ENCODE assay signal across 20 cellular contexts in genomic region chr1:2476066-2476999, GRCh38. TPM values are rescaled to one million over a fixed set of nuclear protein-coding genes. Genes with fewer than 3 reads are reported as not detected.
A peak's percentile ranks its signal among the peaks of the same experiment; 100 is the strongest.
DNase-seq lines count a peak whose midpoint lies in the region; ATAC-seq and TF ChIP-seq lines count a peak whose summit lies in the region.
"Had no signal": no experiment of that assay in that cellular context is flagged by ENCODE, and none has a peak within 500 bp of the region (broad histone marks: within the 10 kb centered on the region; RNA-seq: fewer than 3 reads in every experiment).

Gene PLCH2, plus strand, starts transcription at chr1:2476289. Its CDS starts 300 bp downstream, at chr1:2476589.

- intact Hi-C loops in prostate gland (cut with DNase I): no loop called here

- H3K9ac ChIP-seq in BLaER1: no peak within 1 kb of the TSS

- H3K27ac ChIP-seq in BLaER1: peak within 1 kb of the TSS; percentile 27; the same call in 1 of the 2 replicates
- no peak within 1 kb of the TSS for H3K27ac ChIP-seq in HEK293 (ENCODE audit: extremely low read depth, low read depth, low read length)
- H3K27ac ChIP-seq in prostate gland: no peak within 1 kb of the TSS
- H3K27ac ChIP-seq: PC-9 had no signal

- H3K27me3 Mint-ChIP-seq in activated CD8-positive, alpha-beta T cell treated with anti-CD3 and anti-CD28 coated beads, Interleukin-2, amount 10 ng/mL, durations not matched to agents 7 days and 5 days (ENCODE audit: low read depth): no peaks in the 10 kb centered on the region
- H3K27me3 Mint-ChIP-seq in progenitor cell of endocrine pancreas: no peaks in the 10 kb centered on the region
- H3K27me3 Mint-ChIP-seq: activated CD4-positive, alpha-beta T cell treated with anti-CD3 and anti-CD28 coated beads for 36 hours; type B pancreatic cell had no signal

- H3K4me3 Mint-ChIP-seq in activated CD8-positive, alpha-beta T cell treated with anti-CD3 and anti-CD28 coated beads, Interleukin-2, amount 10 ng/mL, durations not matched to agents 7 days and 5 days: no peak within 1 kb of the TSS
- no peak within 1 kb of the TSS for H3K4me3 Mint-ChIP-seq in progenitor cell of endocrine pancreas (ENCODE audit: low read depth)
- H3K4me3 Mint-ChIP-seq: activated CD4-positive, alpha-beta T cell treated with anti-CD3 and anti-CD28 coated beads for 36 hours; activated naive CD4-positive, alpha-beta T cell treated with anti-CD3 and anti-CD28 coated beads for 36 hours; stimulated activated naive B cell treated with anti-CD40 and anti-IgM and Interleukin-4, amounts not matched to agents 10 μg/mL and 1 μg/mL and 100 μg/mL, for 72 hours; type B pancreatic cell had no signal

- CTCF ChIA-PET in HEK293 (lab: Yijun Ruan, JAX): no interaction called here
- CTCF ChIA-PET in activated CD8-positive, alpha-beta T cell treated with anti-CD3 and anti-CD28 coated beads, Interleukin-2, amount 10 ng/mL, durations not matched to agents 7 days and 5 days (lab: Charles Lee): interaction anchor here (1.6 kb wide), 1 partner anchor 72 kb away, joined by 3 read pairs; no protein-coding TSS in a partner anchor

- no peaks in the 10 kb centered on the region for H3K9me3 ChIP-seq in BLaER1
- no peaks in the 10 kb centered on the region for H3K9me3 ChIP-seq in HEK293 (ENCODE audit: control insufficient read depth, insufficient read depth, low read depth, low read length)
- no peaks in the 10 kb centered on the region for H3K9me3 ChIP-seq in prostate gland
- H3K9me3 ChIP-seq: Caco-2 had no signal

- no peaks in the 10 kb centered on the region for H3K9me3 Mint-ChIP-seq in activated CD8-positive, alpha-beta T cell treated with anti-CD3 and anti-CD28 coated beads, Interleukin-2, amount 10 ng/mL, durations not matched to agents 7 days and 5 days (ENCODE audit: insufficient read depth)
- no peaks in the 10 kb centered on the region for H3K9me3 Mint-ChIP-seq in progenitor cell of endocrine pancreas (ENCODE audit: low read depth)
- H3K9me3 Mint-ChIP-seq: activated naive CD4-positive, alpha-beta T cell treated with anti-CD3 and anti-CD28 coated beads for 36 hours; stimulated activated naive B cell treated with anti-CD40 and anti-IgM and Interleukin-4, amounts not matched to agents 10 μg/mL and 1 μg/mL and 100 μg/mL, for 72 hours; type B pancreatic cell had no signal

- H3K36me3 ChIP-seq in BLaER1: no peaks in the 10 kb centered on the region
- H3K36me3 ChIP-seq in HEK293 (ENCODE audit: control insufficient read depth in 2 of 2, insufficient read depth in 1 of 2, low read length in 2 of 2): no peaks in the 10 kb centered on the region
- no peaks in the 10 kb centered on the region for H3K36me3 ChIP-seq in prostate gland

- no peak within 1 kb of the TSS for H3K27ac Mint-ChIP-seq in activated CD8-positive, alpha-beta T cell treated with anti-CD3 and anti-CD28 coated beads, Interleukin-2, amount 10 ng/mL, durations not matched to agents 7 days and 5 days
- H3K27ac Mint-ChIP-seq in progenitor cell of endocrine pancreas: no peak within 1 kb of the TSS
- H3K27ac Mint-ChIP-seq: activated CD4-positive, alpha-beta T cell treated with anti-CD3 and anti-CD28 coated beads for 36 hours; activated naive CD4-positive, alpha-beta T cell treated with anti-CD3 and anti-CD28 coated beads for 36 hours; stimulated activated naive B cell treated with anti-CD40 and anti-IgM and Interleukin-4, amounts not matched to agents 10 μg/mL and 1 μg/mL and 100 μg/mL, for 72 hours; type B pancreatic cell had no signal

- ATAC-seq in activated CD8-positive, alpha-beta T cell treated with anti-CD3 and anti-CD28 coated beads, Interleukin-2, amount 10 ng/mL, durations not matched to agents 7 days and 5 days: no peak
- ATAC-seq: activated CD4-positive, alpha-beta T cell treated with anti-CD3 and anti-CD28 coated beads for 36 hours; HCT116; stimulated activated naive B cell treated with anti-CD40 and anti-IgM and Interleukin-4, amounts not matched to agents 10 μg/mL and 1 μg/mL and 100 μg/mL, for 72 hours had no signal

- H3K27me3 ChIP-seq in BLaER1: no peaks in the 10 kb centered on the region
- H3K27me3 ChIP-seq in prostate gland (replicated peaks; ENCODE audit: insufficient read depth): no peaks in the 10 kb centered on the region

- no peaks in the 10 kb centered on the region for H3K4me1 Mint-ChIP-seq in activated CD8-positive, alpha-beta T cell treated with anti-CD3 and anti-CD28 coated beads, Interleukin-2, amount 10 ng/mL, durations not matched to agents 7 days and 5 days (ENCODE audit: low read depth)
- H3K4me1 Mint-ChIP-seq in progenitor cell of endocrine pancreas (ENCODE audit: low read depth): no peaks in the 10 kb centered on the region
- H3K4me1 Mint-ChIP-seq: activated CD4-positive, alpha-beta T cell treated with anti-CD3 and anti-CD28 coated beads for 36 hours had no signal

- WGBS in prostate gland: 85% methylated on average over 31 of the region's 34 CpGs

- H3K4me3 ChIP-seq in BLaER1: no peak within 1 kb of the TSS
- H3K4me3 ChIP-seq in HEK293 (ENCODE audit: low read depth, low read length): no peak within 1 kb of the TSS
- no peak within 1 kb of the TSS for H3K4me3 ChIP-seq in prostate gland
- H3K4me3 ChIP-seq: PC-9 had no signal

- DNase-seq in ecto neural progenitor cell (ENCODE audit: low spot score) (peak; percentile 67), prostate gland (ENCODE audit: low spot score) (no peak), cerebellar cortex (ENCODE audit: low spot score) (no peak), GDM1 (lab: John Stamatoyannopoulos, UW) (no peak), progenitor cell of endocrine pancreas (ENCODE audit: low spot score, unreplicated experiment) (no peak)
- DNase-seq in activated CD8-positive, alpha-beta T cell treated with anti-CD3 and anti-CD28 coated beads, Interleukin-2, amount 10 ng/mL, durations not matched to agents 7 days and 5 days: no peak
- DNase-seq: activated CD4-positive, alpha-beta T cell treated with anti-CD3 and anti-CD28 coated beads for 36 hours; activated naive CD4-positive, alpha-beta T cell treated with anti-CD3 and anti-CD28 coated beads for 36 hours; activated T-cell treated with anti-CD3 and anti-CD28 coated beads for 4 hours; Caco-2; foreskin melanocyte; NCI-H1092; NCI-H2107; NCI-H774; PC-9; stimulated activated naive B cell treated with anti-CD40 and anti-IgM and Interleukin-4, amounts not matched to agents 10 μg/mL and 1 μg/mL and 100 μg/mL, for 72 hours had no signal

- peaks cover 100% of the 10 kb centered on the region for H3K4me1 ChIP-seq in BLaER1
- no peaks in the 10 kb centered on the region for H3K4me1 ChIP-seq in HEK293 (ENCODE audit: control insufficient read depth, insufficient read depth, low read length)
- H3K4me1 ChIP-seq in prostate gland (replicated peaks): peaks cover 8% of the 10 kb centered on the region

- peaks cover 7% of the 10 kb centered on the region; the same call in 1 of the 2 replicates for H4K20me1 ChIP-seq in BLaER1

- H3K36me3 Mint-ChIP-seq in activated CD8-positive, alpha-beta T cell treated with anti-CD3 and anti-CD28 coated beads, Interleukin-2, amount 10 ng/mL, durations not matched to agents 7 days and 5 days (ENCODE audit: low read depth): no peaks in the 10 kb centered on the region
- H3K36me3 Mint-ChIP-seq in progenitor cell of endocrine pancreas (ENCODE audit: insufficient read depth): no peaks in the 10 kb centered on the region
- H3K36me3 Mint-ChIP-seq: stimulated activated naive B cell treated with anti-CD40 and anti-IgM and Interleukin-4, amounts not matched to agents 10 μg/mL and 1 μg/mL and 100 μg/mL, for 72 hours; type B pancreatic cell had no signal

- TF ChIP-seq POLR2A in prostate gland (IDR thresholded peaks at IDR 0.05): no peak

- POLR2A ChIA-PET in HEK293 (lab: Yijun Ruan, JAX): no interaction called here
- POLR2A ChIA-PET in activated CD8-positive, alpha-beta T cell treated with anti-CD3 and anti-CD28 coated beads, Interleukin-2, amount 10 ng/mL, durations not matched to agents 7 days and 5 days (lab: Charles Lee): no interaction called here

- H3K4me2 ChIP-seq in BLaER1: peak within 1 kb of the TSS; percentile 98
- H3K4me2 ChIP-seq: PC-9 had no signal

- TF ChIP-seq CTCF in HEK293 (tag by site-specific recombination; IDR thresholded peaks at IDR 0.05): no peak
- TF ChIP-seq CTCF in prostate gland (IDR thresholded peaks at IDR 0.05): no peak
- TF ChIP-seq CTCF in progenitor cell of endocrine pancreas (IDR thresholded peaks at IDR 0.05; ENCODE audit: unreplicated experiment): no peak

TF ChIP-seq in HEK293, 187 proteins besides CTCF, POLR2A, EP300 and RAD21:
- TF ChIP-seq ZNF423 (tag by site-specific recombination; IDR thresholded peaks at IDR 0.05): no peak
- 0 out of 2 replicates have a peak, but pooled peaks have one; percentile 20 for TF ChIP-seq KLF1 (tag by site-specific recombination; IDR thresholded peaks at IDR 0.05)
- peak; percentile 39; the same call in 1 of the 2 replicates for TF ChIP-seq GLIS1 (tag by site-specific recombination; IDR thresholded peaks at IDR 0.05)

RNA-seq across cellular contexts. Expression of gene PLCH2, which starts in this region (rescaled TPM):
- total RNA-seq in prostate gland: 10 to 100 TPM; 29.8 to 41.0 TPM
- 10 to 100 TPM in 1 of 2 experiments, 1 to 10 TPM in 1; 9.8 to 11.8 TPM for total RNA-seq in activated CD8-positive, alpha-beta T cell treated with anti-CD3 and anti-CD28 coated beads, Interleukin-2, amount 10 ng/mL, durations not matched to agents 7 days and 5 days
- 0.13 TPM in 1 of 2 replicates, not detected in the other for total RNA-seq in progenitor cell of endocrine pancreas
